Comparison of ENCODE assay signal across 1 cellular context in the genomic region with DNA sequence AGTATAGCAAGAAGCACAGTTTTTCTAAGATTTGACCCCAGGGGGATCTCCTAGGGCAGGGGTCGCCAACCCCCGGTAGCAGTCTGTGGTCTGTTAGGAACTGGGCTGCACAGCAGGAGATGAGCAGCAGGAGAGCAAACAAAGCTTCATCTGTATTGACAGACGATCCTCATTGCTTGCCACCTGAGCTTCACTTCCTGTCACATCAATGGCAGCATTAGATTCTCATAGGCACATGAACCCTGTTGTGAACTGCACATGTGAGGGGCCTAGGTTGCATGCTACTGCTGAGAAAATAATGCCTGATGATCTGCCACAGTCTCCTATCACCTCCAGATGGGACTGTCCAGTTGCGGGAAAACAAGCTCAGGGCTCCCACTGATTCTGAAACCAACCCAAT.
A peak's percentile ranks its signal among the peaks of the same experiment; 100 is the strongest.
TF ChIP-seq lines count a peak whose summit lies in the region.

No MANE protein-coding gene starts in this region.

TF ChIP-seq in HepG2, 621 proteins besides CTCF, POLR2A, EP300 and RAD21 (continued from another document and continues in another):
- TF ChIP-seq TRIM22 (IDR thresholded peaks at IDR 0.05) (no peak), ZNF841 (CRISPR knock-in tag; IDR thresholded peaks at IDR 0.05; ENCODE audit: borderline replicate concordance) (no peak), PITX1 (CRISPR knock-in tag; IDR thresholded peaks at IDR 0.05) (peak; percentile 64; the same call in 1 of the 2 replicates), HINFP (CRISPR knock-in tag; IDR thresholded peaks at IDR 0.05; ENCODE audit: low read depth) (0 out of 2 replicates have a peak, but pooled peaks have one; percentile 76), MED1 (CRISPR knock-in tag; IDR thresholded peaks at IDR 0.05) (peak; percentile 85), SUZ12 (IDR thresholded peaks at IDR 0.05; ENCODE audit: low read depth, low read length) (no peak), SOX13 (IDR thresholded peaks at IDR 0.05) (no peak; the same call in 1 of the 2 replicates), SOX13 (CRISPR knock-in tag; conservative IDR thresholded peaks at IDR 0.05 in 1 of 2, IDR thresholded peaks at IDR 0.05 in 1 of 2) (peak in 1 of 2 experiments; percentile 84; a peak in 2 of 4 replicates), STAG1 (CRISPR knock-in tag; IDR thresholded peaks at IDR 0.05) (no peak), TARDBP (CRISPR knock-in tag; IDR thresholded peaks at IDR 0.05) (peak; percentile 78; the same call in 1 of the 2 replicates), KMT2A (CRISPR knock-in tag; IDR thresholded peaks at IDR 0.05) (no peak), BRCA1 (CRISPR knock-in tag; IDR thresholded peaks at IDR 0.05) (peak; percentile 84; the same call in 1 of the 2 replicates), GFI1 (CRISPR knock-in tag; IDR thresholded peaks at IDR 0.05; ENCODE audit: borderline replicate concordance) (no peak), RAD51 (IDR thresholded peaks at IDR 0.05; ENCODE audit: borderline replicate concordance) (no peak), USF2 (IDR thresholded peaks at IDR 0.05; ENCODE audit: low read depth, low read length) (no peak), USF2 (CRISPR knock-in tag; IDR thresholded peaks at IDR 0.05; ENCODE audit: borderline replicate concordance) (no peak), ZNF264 (CRISPR knock-in tag; IDR thresholded peaks at IDR 0.05) (no peak), NR2F6 (IDR thresholded peaks at IDR 0.05) (no peak), NR2F6 (CRISPR knock-in tag; IDR thresholded peaks at IDR 0.05) (peak; percentile 69), HNRNPK (IDR thresholded peaks at IDR 0.05; ENCODE audit: low read depth, low read length, poor library complexity, severe bottlenecking) (no peak), TIGD3 (CRISPR knock-in tag; IDR thresholded peaks at IDR 0.05; ENCODE audit: borderline replicate concordance) (no peak), ZNF354B (CRISPR knock-in tag; IDR thresholded peaks at IDR 0.05) (no peak), HNF4G (IDR thresholded peaks at IDR 0.05; ENCODE audit: borderline replicate concordance, low read depth, low read length) (no peak), HNF4G (CRISPR knock-in tag; IDR thresholded peaks at IDR 0.05; ENCODE audit: borderline replicate concordance, low read depth) (0 out of 2 replicates have a peak, but pooled peaks have one; percentile 21), PHB2 (IDR thresholded peaks at IDR 0.05; ENCODE audit: partially characterized antibody) (no peak), BCLAF1 (IDR thresholded peaks at IDR 0.05) (no peak), ZNF546 (CRISPR knock-in tag; conservative IDR thresholded peaks at IDR 0.05) (no peak), MLLT10 (CRISPR knock-in tag; IDR thresholded peaks at IDR 0.05) (no peak), IKZF5 (CRISPR knock-in tag; IDR thresholded peaks at IDR 0.05) (peak; percentile 83; the same call in 1 of the 2 replicates), ZNF839 (CRISPR knock-in tag; IDR thresholded peaks at IDR 0.05; ENCODE audit: borderline replicate concordance) (no peak), NFKBIZ (CRISPR knock-in tag; IDR thresholded peaks at IDR 0.05) (no peak; the same call in 1 of the 2 replicates), ZNF775 (CRISPR knock-in tag; IDR thresholded peaks at IDR 0.05; ENCODE audit: borderline replicate concordance) (no peak), ZNF143 (CRISPR knock-in tag; IDR thresholded peaks at IDR 0.05) (no peak), ELF4 (CRISPR knock-in tag; IDR thresholded peaks at IDR 0.05; ENCODE audit: borderline replicate concordance) (no peak), ARID5B (CRISPR knock-in tag; IDR thresholded peaks at IDR 0.05) (peak; percentile 92), RARA (CRISPR knock-in tag; IDR thresholded peaks at IDR 0.05) (peak; percentile 86), SMAD3 (CRISPR knock-in tag; IDR thresholded peaks at IDR 0.05) (peak; percentile 61; the same call in 1 of the 2 replicates), LBX2 (CRISPR knock-in tag; IDR thresholded peaks at IDR 0.05; ENCODE audit: borderline replicate concordance) (no peak)
- TF ChIP-seq, protein P1, sequence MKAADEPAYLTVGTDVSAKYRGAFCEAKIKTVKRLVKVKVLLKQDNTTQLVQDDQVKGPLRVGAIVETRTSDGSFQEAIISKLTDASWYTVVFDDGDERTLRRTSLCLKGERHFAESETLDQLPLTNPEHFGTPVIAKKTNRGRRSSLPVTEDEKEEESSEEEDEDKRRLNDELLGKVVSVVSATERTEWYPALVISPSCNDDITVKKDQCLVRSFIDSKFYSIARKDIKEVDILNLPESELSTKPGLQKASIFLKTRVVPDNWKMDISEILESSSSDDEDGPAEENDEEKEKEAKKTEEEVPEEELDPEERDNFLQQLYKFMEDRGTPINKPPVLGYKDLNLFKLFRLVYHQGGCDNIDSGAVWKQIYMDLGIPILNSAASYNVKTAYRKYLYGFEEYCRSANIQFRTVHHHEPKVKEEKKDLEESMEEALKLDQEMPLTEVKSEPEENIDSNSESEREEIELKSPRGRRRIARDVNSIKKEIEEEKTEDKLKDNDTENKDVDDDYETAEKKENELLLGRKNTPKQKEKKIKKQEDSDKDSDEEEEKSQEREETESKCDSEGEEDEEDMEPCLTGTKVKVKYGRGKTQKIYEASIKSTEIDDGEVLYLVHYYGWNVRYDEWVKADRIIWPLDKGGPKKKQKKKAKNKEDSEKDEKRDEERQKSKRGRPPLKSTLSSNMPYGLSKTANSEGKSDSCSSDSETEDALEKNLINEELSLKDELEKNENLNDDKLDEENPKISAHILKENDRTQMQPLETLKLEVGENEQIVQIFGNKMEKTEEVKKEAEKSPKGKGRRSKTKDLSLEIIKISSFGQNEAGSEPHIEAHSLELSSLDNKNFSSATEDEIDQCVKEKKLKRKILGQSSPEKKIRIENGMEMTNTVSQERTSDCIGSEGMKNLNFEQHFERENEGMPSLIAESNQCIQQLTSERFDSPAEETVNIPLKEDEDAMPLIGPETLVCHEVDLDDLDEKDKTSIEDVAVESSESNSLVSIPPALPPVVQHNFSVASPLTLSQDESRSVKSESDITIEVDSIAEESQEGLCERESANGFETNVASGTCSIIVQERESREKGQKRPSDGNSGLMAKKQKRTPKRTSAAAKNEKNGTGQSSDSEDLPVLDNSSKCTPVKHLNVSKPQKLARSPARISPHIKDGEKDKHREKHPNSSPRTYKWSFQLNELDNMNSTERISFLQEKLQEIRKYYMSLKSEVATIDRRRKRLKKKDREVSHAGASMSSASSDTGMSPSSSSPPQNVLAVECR (CRISPR knock-in tag; IDR thresholded peaks at IDR 0.05; ENCODE audit: borderline replicate concordance), result peak; percentile 58; the same call in 1 of the 2 replicates
